Comparison of ENCODE assay signal across 9 cellular contexts in genomic region chr11:64787526-64788320, GRCh38. TPM values are rescaled to one million over a fixed set of nuclear protein-coding genes. Genes with fewer than 3 reads are reported as not detected.
DNase-seq lines count a peak whose midpoint lies in the region; ATAC-seq, FAIRE-seq and TF ChIP-seq lines count a peak whose summit lies in the region.
"Had no signal": no experiment of that assay in that cellular context is flagged by ENCODE, and none has a peak within 500 bp of the region (broad histone marks: within the 10 kb centered on the region; RNA-seq: fewer than 3 reads in every experiment).

No MANE protein-coding gene starts in this region.

- H3K4me2 ChIP-seq in GM12878 (ENCODE audit: control insufficient read depth, insufficient read depth), result no peak overlapping the region

- H3K27me3 ChIP-seq in GM12878 (replicated peaks in 1 of 2; ENCODE audit: control insufficient read depth in 2 of 2, insufficient read depth in 2 of 2, low read length in 1 of 2), result no peaks in the 10 kb centered on the region

- DNase-seq in AG08396 (ENCODE audit: low spot score), result peak; percentile 87
- DNase-seq in GM20000 (ENCODE audit: low spot score), result peak; percentile 78
- DNase-seq in SKM-1 (lab: John Stamatoyannopoulos, UW; ENCODE audit: unreplicated experiment), result peak; percentile 32
- DNase-seq in GM12878 (ENCODE audit: low read depth, low spot score), result no peak
- DNase-seq in iPS-NIHi11 (ENCODE audit: low spot score), result peak; percentile 88
- peak; percentile 40 to 48 for DNase-seq in stimulated activated CD4-positive, alpha-beta T cell treated with anti-CD3 and anti-CD28 coated beads, Interleukin-1b, Interleukin-23, amount 100 ng/mL, for 4 hours (ENCODE audit: low read depth in 2 of 2)

- ATAC-seq in GM12878, result peak; percentile 94
- no peak for ATAC-seq in GM19463 (IDR thresholded peaks at IDR 0.05; ENCODE audit: unreplicated experiment)
- no peak for ATAC-seq in GM18517 (IDR thresholded peaks at IDR 0.05; ENCODE audit: unreplicated experiment)

- TF ChIP-seq CTCF in GM20000 (IDR thresholded peaks at IDR 0.05; ENCODE audit: extremely low read depth, missing control alignments) (peak; percentile 60), GM12878 (IDR thresholded peaks at IDR 0.05 in 2 of 3, conservative IDR thresholded peaks at IDR 0.05 in 1 of 3; ENCODE audit: control insufficient read depth in 2 of 3, extremely low read depth in 1 of 3, insufficient read depth in 1 of 3, low read depth in 3 of 3, low read length in 3 of 3) (peak; percentile 68 to 87 (median 70))

- no peak for TF ChIP-seq EP300 in GM12878 (IDR thresholded peaks at IDR 0.05; ENCODE audit: borderline replicate concordance in 1 of 2, control insufficient read depth in 1 of 2, low read depth in 2 of 2, low read length in 2 of 2)

- intact Hi-C loops in GM12878 (cut with micrococcal nuclease; ENCODE audit: unreplicated experiment), result loop anchor here (2.0 kb wide), 1 partner anchor 53 kb away; no protein-coding TSS in a partner anchor

- CTCF ChIA-PET in GM12878 (lab: Yijun Ruan, JAX), result interaction anchor here (0.6 to 5.2 kb wide), 8 partner anchors 9 to 334 kb away, joined by 3 to 41 read pairs (median 4); partner anchors contain the start of genes CDC42BPG, FAU, MAP4K2 and SF1

- in situ Hi-C loops in GM12878 (cut with MboI), result no loop called here

- RAD21 ChIA-PET in GM12878 (lab: Charles Lee; ENCODE audit: unreplicated experiment), result interaction anchor here (0.7 to 1.2 kb wide), 4 partner anchors 9 to 61 kb away, joined by 3 to 6 read pairs (median 4); partner anchors contain the start of gene SF1

- no peak overlapping the region for H3K9ac ChIP-seq in GM12878 (ENCODE audit: control insufficient read depth, insufficient read depth, low read length)

- TF ChIP-seq RAD21 in GM12878 (IDR thresholded peaks at IDR 0.05; ENCODE audit: insufficient read depth, low read depth, low read length), result peak; percentile 70

- peak; percentile 91 for FAIRE-seq in GM12878 (lab: Jason Lieb, UNC)
- FAIRE-seq: endometrium had no signal

- no peak overlapping the region for H3K4me3 ChIP-seq in GM12878

- H3K4me1 ChIP-seq in GM12878 (ENCODE audit: control insufficient read depth, insufficient read depth, low read length), result peaks cover 5% of the 10 kb centered on the region

- BruUV-seq in GM12878 (replicated peaks; lab: Mats Ljungman, UMichigan), result TSS peak; percentile 48

- H4K20me1 ChIP-seq in GM12878 (ENCODE audit: control insufficient read depth, insufficient read depth), result no peaks in the 10 kb centered on the region

- H3K27ac ChIP-seq in GM12878 (ENCODE audit: control insufficient read depth, insufficient read depth), result no peak overlapping the region

- no peak for TF ChIP-seq POLR2A in GM12878 (IDR thresholded peaks at IDR 0.05; ENCODE audit: low read depth, low read length)

- no peaks in the 10 kb centered on the region for H3K9me3 ChIP-seq in GM12878 (replicated peaks; ENCODE audit: control insufficient read depth, insufficient read depth, low read length)

- peaks cover 5 to 11% of the 10 kb centered on the region in 2 experiments; a peak in 3 of 4 replicates for H3K36me3 ChIP-seq in GM12878 (ENCODE audit: control insufficient read depth in 2 of 2, insufficient read depth in 2 of 2, low read length in 1 of 2)

- SMC1A ChIA-PET in GM12878 (lab: Charles Lee; ENCODE audit: uncharacterized antibody, unreplicated experiment), result interaction anchor here (0.7 to 2.6 kb wide), 3 partner anchors 12 to 57 kb away, joined by 3 to 9 read pairs (median 3); partner anchors contain the start of gene CDC42BPG

- POLR2A ChIA-PET in GM12878 (lab: Charles Lee), result interaction anchor here (0.8 to 1.0 kb wide), 2 partner anchors 9 to 15 kb away, joined by 3 read pairs; no protein-coding TSS in a partner anchor

- no peaks in the 10 kb centered on the region for H3K79me2 ChIP-seq in GM12878 (ENCODE audit: control insufficient read depth, insufficient read depth, low read length)

- WGBS in GM12878 (ENCODE audit: insufficient coverage, insufficient replicate concordance, low lambda C conversion rate, missing lambda C conversion rate), result 52% methylated on average over 15 of the region's 15 CpGs

- H2AFZ ChIP-seq in GM12878 (ENCODE audit: control insufficient read depth, low read depth, low read length), result no peak overlapping the region

RNA-seq across cellular contexts. Expression of gene SF1, which starts 9.4 kb away (rescaled TPM):
- total RNA-seq in GM12878 (2013; cell fraction: nucleolus; rRNA removed), result 483 and 541 TPM in 2 replicates
- total RNA-seq in GM12878 (2014; rRNA removed) (88.2 and 111 TPM in 2 replicates), GM12878 (2014; rRNA removed; fragmentation: Illumina TruSeq; extraction: Trizol) (76.0 and 84.4 TPM in 2 replicates), GM12878 (2021) (327 and 337 TPM in 2 replicates)
- polyA plus RNA-seq in GM12878 (2011; ENCODE audit: low read depth), result 194 TPM
- polyA plus RNA-seq in GM12878 (2011; rRNA removed) (82.5 and 84.8 TPM in 2 replicates), GM12878 (2014; fragmentation: Illumina TruSeq; extraction: Trizol) (216 and 280 TPM in 2 replicates), GM12878 (2014; fragmentation: Nextera tagmentation; extraction: Ambion mirVana) (10 to 100 TPM; 13.6 to 29.6 TPM), GM12878 (2014; rRNA removed) (155 and 172 TPM in 2 replicates), GM12878 (2016; fragmentation: Nextera tagmentation; extraction: Ambion mirVana) (100 to 1,000 TPM in 1 of 2 experiments, 10 to 100 TPM in 1; 97.4 to 109 TPM)
- polyA plus RNA-seq in GM12878 (2011; cell fraction: cytosol; rRNA removed), result 66.7 and 83.7 TPM in 2 replicates
- 212 and 291 TPM in 2 replicates for polyA plus RNA-seq in GM12878 (2011; cell fraction: nucleus; rRNA removed)
- 178 and 252 TPM in 2 replicates for polyA plus RNA-seq in GM12878 (2012)
- polyA minus RNA-seq in GM12878 (2011; rRNA and poly(A)+ RNA removed), result 79.1 and 94.2 TPM in 2 replicates
- polyA minus RNA-seq in GM12878 (2011; cell fraction: cytosol; rRNA and poly(A)+ RNA removed), result 53.6 and 66.4 TPM in 2 replicates
- 124 and 191 TPM in 2 replicates for polyA minus RNA-seq in GM12878 (2011; cell fraction: nucleus; rRNA and poly(A)+ RNA removed)

RNA-seq across cellular contexts. Expression of gene MAP4K2, which starts 15.3 kb away (rescaled TPM):
- total RNA-seq in GM12878 (2013; cell fraction: nucleolus; rRNA removed), result 51.0 and 55.9 TPM in 2 replicates
- total RNA-seq in GM12878 (2014; rRNA removed) (66.7 and 74.7 TPM in 2 replicates), GM12878 (2014; rRNA removed; fragmentation: Illumina TruSeq; extraction: Trizol) (36.9 and 41.0 TPM in 2 replicates), GM12878 (2021) (78.1 and 79.2 TPM in 2 replicates)
- 11.2 TPM for polyA plus RNA-seq in GM12878 (2011; ENCODE audit: low read depth)
- polyA plus RNA-seq in GM12878 (2011; rRNA removed) (27.3 and 49.9 TPM in 2 replicates), GM12878 (2014; fragmentation: Illumina TruSeq; extraction: Trizol) (16.1 and 42.8 TPM in 2 replicates), GM12878 (2014; fragmentation: Nextera tagmentation; extraction: Ambion mirVana) (1 to 10 TPM in 1 of 2 experiments, under 1 TPM in 1; 0.98 to 4.4 TPM), GM12878 (2014; rRNA removed) (69.0 and 71.8 TPM in 2 replicates), GM12878 (2016; fragmentation: Nextera tagmentation; extraction: Ambion mirVana) (10 to 100 TPM; 47.8 to 52.9 TPM)
- 73.2 and 91.2 TPM in 2 replicates for polyA plus RNA-seq in GM12878 (2011; cell fraction: cytosol; rRNA removed)
- polyA plus RNA-seq in GM12878 (2011; cell fraction: nucleus; rRNA removed), result 284 and 290 TPM in 2 replicates
- polyA plus RNA-seq in GM12878 (2012), result 33.8 and 37.8 TPM in 2 replicates
- 58.6 and 101 TPM in 2 replicates for polyA minus RNA-seq in GM12878 (2011; rRNA and poly(A)+ RNA removed)
- 25.9 and 26.6 TPM in 2 replicates for polyA minus RNA-seq in GM12878 (2011; cell fraction: cytosol; rRNA and poly(A)+ RNA removed)
- 50.8 and 62.9 TPM in 2 replicates for polyA minus RNA-seq in GM12878 (2011; cell fraction: nucleus; rRNA and poly(A)+ RNA removed)

RNA-seq across cellular contexts. Expression of gene MEN1, which starts 22.6 kb away (rescaled TPM):
- 19.7 and 20.0 TPM in 2 replicates for total RNA-seq in GM12878 (2013; cell fraction: nucleolus; rRNA removed)
- total RNA-seq in GM12878 (2014; rRNA removed), result 14.4 and 19.0 TPM in 2 replicates
- total RNA-seq in GM12878 (2014; rRNA removed; fragmentation: Illumina TruSeq; extraction: Trizol), result 6.3 and 6.5 TPM in 2 replicates
- total RNA-seq in GM12878 (2021), result 31.1 and 32.6 TPM in 2 replicates
- polyA plus RNA-seq in GM12878 (2011; ENCODE audit: low read depth), result 34.2 TPM
- 6.0 and 19.0 TPM in 2 replicates for polyA plus RNA-seq in GM12878 (2011; rRNA removed)
- 21.8 and 25.3 TPM in 2 replicates for polyA plus RNA-seq in GM12878 (2011; cell fraction: cytosol; rRNA removed)
- 82.8 and 85.9 TPM in 2 replicates for polyA plus RNA-seq in GM12878 (2011; cell fraction: nucleus; rRNA removed)
- 23.4 and 25.0 TPM in 2 replicates for polyA plus RNA-seq in GM12878 (2012)
- polyA plus RNA-seq in GM12878 (2014; fragmentation: Illumina TruSeq; extraction: Trizol), result 13.0 and 22.4 TPM in 2 replicates
- polyA plus RNA-seq in GM12878 (2014; fragmentation: Nextera tagmentation; extraction: Ambion mirVana), result 1 to 10 TPM; 2.5 to 4.1 TPM
- polyA plus RNA-seq in GM12878 (2014; rRNA removed), result 26.8 and 37.5 TPM in 2 replicates
- polyA plus RNA-seq in GM12878 (2016; fragmentation: Nextera tagmentation; extraction: Ambion mirVana), result 10 to 100 TPM; 38.9 to 39.7 TPM
- polyA minus RNA-seq in GM12878 (2011; rRNA and poly(A)+ RNA removed), result 11.0 and 14.9 TPM in 2 replicates
- 11.9 and 14.7 TPM in 2 replicates for polyA minus RNA-seq in GM12878 (2011; cell fraction: cytosol; rRNA and poly(A)+ RNA removed)
- 11.5 and 17.5 TPM in 2 replicates for polyA minus RNA-seq in GM12878 (2011; cell fraction: nucleus; rRNA and poly(A)+ RNA removed)

RNA-seq across cellular contexts. Expression of gene PYGM, which starts 27.9 kb away (rescaled TPM):
- 2.2 and 3.1 TPM in 2 replicates for total RNA-seq in GM12878 (2013; cell fraction: nucleolus; rRNA removed)
- 0.27 and 0.34 TPM in 2 replicates for total RNA-seq in GM12878 (2014; rRNA removed)
- 0.23 and 0.27 TPM in 2 replicates for total RNA-seq in GM12878 (2014; rRNA removed; fragmentation: Illumina TruSeq; extraction: Trizol)
- 0.28 and 0.35 TPM in 2 replicates for total RNA-seq in GM12878 (2021)
- polyA plus RNA-seq in GM12878 (2011; ENCODE audit: low read depth), result 0.42 TPM
- polyA plus RNA-seq in GM12878 (2011; rRNA removed), result 0.32 and 0.33 TPM in 2 replicates
- polyA plus RNA-seq in GM12878 (2011; cell fraction: cytosol; rRNA removed), result 0.19 and 0.20 TPM in 2 replicates
- 1.1 and 1.4 TPM in 2 replicates for polyA plus RNA-seq in GM12878 (2011; cell fraction: nucleus; rRNA removed)
- polyA plus RNA-seq in GM12878 (2012), result 0.80 and 0.88 TPM in 2 replicates
- 0.19 TPM in 1 of 2 replicates, not detected in the other for polyA plus RNA-seq in GM12878 (2014; fragmentation: Illumina TruSeq; extraction: Trizol)
- under 1 TPM; 0.04 to 0.08 TPM for polyA plus RNA-seq in GM12878 (2014; fragmentation: Nextera tagmentation; extraction: Ambion mirVana)
- polyA plus RNA-seq in GM12878 (2014; rRNA removed), result 0.61 and 3.7 TPM in 2 replicates
- polyA plus RNA-seq in GM12878 (2016; fragmentation: Nextera tagmentation; extraction: Ambion mirVana), result under 1 TPM in 1 of 2 experiments, not detected in 1; 0.04 TPM
- 0.72 and 0.95 TPM in 2 replicates for polyA minus RNA-seq in GM12878 (2011; rRNA and poly(A)+ RNA removed)
- polyA minus RNA-seq in GM12878 (2011; cell fraction: cytosol; rRNA and poly(A)+ RNA removed), result not detected in 2 replicates
- 0.48 and 2.0 TPM in 2 replicates for polyA minus RNA-seq in GM12878 (2011; cell fraction: nucleus; rRNA and poly(A)+ RNA removed)

RNA-seq across cellular contexts. Expression of gene RASGRP2, which starts 43.8 kb away (rescaled TPM):
- 17.4 and 18.5 TPM in 2 replicates for total RNA-seq in GM12878 (2013; cell fraction: nucleolus; rRNA removed)
- total RNA-seq in GM12878 (2014; rRNA removed) (5.5 and 6.8 TPM in 2 replicates), GM12878 (2014; rRNA removed; fragmentation: Illumina TruSeq; extraction: Trizol) (1.7 and 3.0 TPM in 2 replicates), GM12878 (2021) (8.3 and 9.0 TPM in 2 replicates)
- 4.3 TPM for polyA plus RNA-seq in GM12878 (2011; ENCODE audit: low read depth)
- polyA plus RNA-seq in GM12878 (2011; rRNA removed) (3.0 and 6.2 TPM in 2 replicates), GM12878 (2014; fragmentation: Illumina TruSeq; extraction: Trizol) (2.6 and 2.7 TPM in 2 replicates), GM12878 (2014; fragmentation: Nextera tagmentation; extraction: Ambion mirVana) (under 1 TPM; 0.26 to 0.66 TPM), GM12878 (2014; rRNA removed) (7.0 and 11.2 TPM in 2 replicates), GM12878 (2016; fragmentation: Nextera tagmentation; extraction: Ambion mirVana) (1 to 10 TPM; 4.5 to 6.4 TPM)
- polyA plus RNA-seq in GM12878 (2011; cell fraction: cytosol; rRNA removed), result 6.3 and 8.3 TPM in 2 replicates
- polyA plus RNA-seq in GM12878 (2011; cell fraction: nucleus; rRNA removed), result 39.4 and 45.3 TPM in 2 replicates
- polyA plus RNA-seq in GM12878 (2012), result 7.1 and 14.4 TPM in 2 replicates
- polyA minus RNA-seq in GM12878 (2011; rRNA and poly(A)+ RNA removed), result 2.6 and 3.7 TPM in 2 replicates
- 2.1 and 3.2 TPM in 2 replicates for polyA minus RNA-seq in GM12878 (2011; cell fraction: cytosol; rRNA and poly(A)+ RNA removed)
- polyA minus RNA-seq in GM12878 (2011; cell fraction: nucleus; rRNA and poly(A)+ RNA removed), result 5.0 and 6.9 TPM in 2 replicates
